Comparison of ENCODE assay signal across 8 cellular contexts in genomic region chr4:89024051-89024675, GRCh38. TPM values are rescaled to one million over a fixed set of nuclear protein-coding genes. Genes with fewer than 3 reads are reported as not detected.
DNase-seq lines count a peak whose midpoint lies in the region; ATAC-seq and TF ChIP-seq lines count a peak whose summit lies in the region.

No MANE protein-coding gene starts in this region.

- H3K36me3 ChIP-seq in heart right ventricle: peaks cover 0 to 2% (median 0%) of the 10 kb centered on the region in 9 donors

- POLR2A ChIA-PET in GM10248 (lab: Yijun Ruan, JAX): no interaction called here

- H3K4me1 ChIP-seq in heart right ventricle: peaks cover 0 to 23% (median 7%) of the 10 kb centered on the region in 9 donors

- H3K9me3 ChIP-seq in heart right ventricle: no peaks in the 10 kb centered on the region

- H3K27me3 ChIP-seq in heart right ventricle: no peaks in the 10 kb centered on the region

- H3K27ac ChIP-seq in heart right ventricle: no peak overlapping the region

- 23 to 32% methylated on average over 4 of the region's 4 CpGs for WGBS in heart right ventricle, 2 donors

- CTCF ChIA-PET in GM10248 (lab: Yijun Ruan, JAX): interaction anchor here (0.7 to 7.0 kb wide), 34 partner anchors 13 to 502 kb away, joined by 3 to 154 read pairs (median 5); partner anchors contain the start of genes FAM13A and PYURF

- intact Hi-C loops in heart right ventricle (cut with DNase I): loop anchor here (1.0 to 10.0 kb wide), 15 partner anchors 201 to 499 kb away; partner anchors contain the start of genes PYURF (in 2 of the 10) and NAP1L5 (in 1 of the 10)

- TF ChIP-seq CTCF in GM10248 (IDR thresholded peaks at IDR 0.05; ENCODE audit: control extremely low read depth, extremely low read depth, low read depth, missing control alignments) (peak; percentile 74), heart right ventricle (IDR thresholded peaks at IDR 0.05) (peak; percentile 57 to 92 (median 86))

- DNase-seq in GM10248 (ENCODE audit: extremely low spot score): peak; percentile 59
- DNase-seq in Jurkat, Clone E6-1 (ENCODE audit: low read depth, low spot score): peak; percentile 70
- DNase-seq in OCI-M1 (lab: John Stamatoyannopoulos, UW): peak; percentile 86
- DNase-seq in activated naive CD8-positive, alpha-beta T cell treated with anti-CD3 and anti-CD28 coated beads, Interleukin-2, amount 50 U/mL, for 16 hours (ENCODE audit: low read depth, low spot score): peak; percentile 14
- peak in 1 of 2 donors; percentile 68 for DNase-seq in heart right ventricle
- DNase-seq in retina: peak; percentile 24
- DNase-seq in 8988T: no peak

- ATAC-seq in GM21786 (IDR thresholded peaks at IDR 0.05; ENCODE audit: unreplicated experiment) (peak; percentile 93), heart right ventricle (peak; percentile 78 to 97 (median 95))

- no peak overlapping the region for H3K4me3 ChIP-seq in Jurkat, Clone E6-1 (ENCODE audit: low read length)
- H3K4me3 ChIP-seq in heart right ventricle: no peak overlapping the region

RNA-seq across cellular contexts. Expression of gene FAM13A, which starts 32.8 kb away (rescaled TPM):
- 2.7 TPM for polyA plus RNA-seq in Jurkat, Clone E6-1 (2012; ENCODE audit: insufficient read depth, insufficient read length)
- 10 to 100 TPM in 9 of 10 donors, 1 to 10 TPM in 1; 6.7 to 18.4 (median 14.9) TPM for total RNA-seq in heart right ventricle
- 10 to 100 TPM in 1 of 2 donors, 1 to 10 TPM in 1; 2.4 to 12.1 TPM for polyA plus RNA-seq in heart right ventricle
